ENCODE assay signal across 16 cellular contexts in genomic region chr9:6144947-6145346, GRCh38.
"Had no signal": no experiment of that assay in that cellular context is flagged by ENCODE, and none has a peak within 500 bp of the region (broad histone marks: within the 10 kb centered on the region; RNA-seq: fewer than 3 reads in every experiment).

No MANE protein-coding gene starts in this region.

- H3K9me3 Mint-ChIP-seq: mesothelial cell of epicardium had no signal

- H3K4me1 Mint-ChIP-seq: mesothelial cell of epicardium had no signal

- H3K4me1 ChIP-seq: esophagus muscularis mucosa, foreskin keratinocyte, gastroesophageal sphincter, heart left ventricle, left lung, lower lobe of right lung had no signal

- ATAC-seq: foreskin keratinocyte, gastroesophageal sphincter, heart left ventricle, left cardiac atrium, left lung, left ventricle myocardium superior, lower lobe of right lung had no signal

- H3K4me3 Mint-ChIP-seq: mesothelial cell of epicardium had no signal

- H3K36me3 ChIP-seq: esophagus muscularis mucosa, gastroesophageal sphincter, heart left ventricle, left lung, lower lobe of right lung had no signal

- H3K36me3 Mint-ChIP-seq: mesothelial cell of epicardium had no signal

- H3K4me3 ChIP-seq: coronary artery, dorsolateral prefrontal cortex, esophagus muscularis mucosa, gastroesophageal sphincter, heart left ventricle, hepatocyte, left lung, lower lobe of right lung had no signal

- DNase-seq: dermis blood vessel endothelial cell; dorsolateral prefrontal cortex; effector CD4-positive, alpha-beta T cell; effector memory CD4-positive, alpha-beta T cell; heart left ventricle; left cardiac atrium; left lung; left ventricle myocardium superior; lower lobe of right lung; mesenchymal stem cell had no signal

- H3K27ac Mint-ChIP-seq: mesothelial cell of epicardium had no signal

- H3K9me3 ChIP-seq: esophagus muscularis mucosa, gastroesophageal sphincter, left lung, lower lobe of right lung had no signal
